In the genomic region with DNA sequence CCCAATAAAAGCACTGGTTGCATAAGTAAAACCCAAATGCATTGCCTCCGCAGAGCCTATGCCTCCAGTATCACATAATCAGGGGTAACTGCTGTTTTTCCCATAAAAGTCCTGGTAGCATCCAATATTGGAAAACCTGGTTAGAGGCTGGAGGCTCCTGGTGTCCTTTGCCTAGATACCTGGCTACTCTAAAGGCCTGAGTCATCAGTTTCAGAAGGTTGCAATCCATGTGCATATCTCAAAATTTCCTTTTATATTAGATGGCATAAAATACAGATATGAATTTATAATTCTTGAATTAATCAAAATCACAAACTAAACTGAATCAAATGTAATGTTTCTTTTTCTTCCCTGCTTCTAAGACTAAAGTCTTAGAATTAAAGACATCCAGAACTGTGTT, we compare ENCODE assay signal across 1 cellular context.
TF ChIP-seq lines count a peak whose summit lies in the region.

No MANE protein-coding gene starts in this region.

TF ChIP-seq in K562, 482 proteins besides CTCF, POLR2A, EP300 and RAD21 (continued from another document):
- TF ChIP-seq, protein P1, sequence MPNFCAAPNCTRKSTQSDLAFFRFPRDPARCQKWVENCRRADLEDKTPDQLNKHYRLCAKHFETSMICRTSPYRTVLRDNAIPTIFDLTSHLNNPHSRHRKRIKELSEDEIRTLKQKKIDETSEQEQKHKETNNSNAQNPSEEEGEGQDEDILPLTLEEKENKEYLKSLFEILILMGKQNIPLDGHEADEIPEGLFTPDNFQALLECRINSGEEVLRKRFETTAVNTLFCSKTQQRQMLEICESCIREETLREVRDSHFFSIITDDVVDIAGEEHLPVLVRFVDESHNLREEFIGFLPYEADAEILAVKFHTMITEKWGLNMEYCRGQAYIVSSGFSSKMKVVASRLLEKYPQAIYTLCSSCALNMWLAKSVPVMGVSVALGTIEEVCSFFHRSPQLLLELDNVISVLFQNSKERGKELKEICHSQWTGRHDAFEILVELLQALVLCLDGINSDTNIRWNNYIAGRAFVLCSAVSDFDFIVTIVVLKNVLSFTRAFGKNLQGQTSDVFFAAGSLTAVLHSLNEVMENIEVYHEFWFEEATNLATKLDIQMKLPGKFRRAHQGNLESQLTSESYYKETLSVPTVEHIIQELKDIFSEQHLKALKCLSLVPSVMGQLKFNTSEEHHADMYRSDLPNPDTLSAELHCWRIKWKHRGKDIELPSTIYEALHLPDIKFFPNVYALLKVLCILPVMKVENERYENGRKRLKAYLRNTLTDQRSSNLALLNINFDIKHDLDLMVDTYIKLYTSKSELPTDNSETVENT (CRISPR knock-in tag; IDR thresholded peaks at IDR 0.05): no peak
- TF ChIP-seq C11orf30 (IDR thresholded peaks at IDR 0.05; ENCODE audit: low read depth) (peak; percentile 47), ZNF316 (IDR thresholded peaks at IDR 0.05) (peak; percentile 69), KDM1A (IDR thresholded peaks at IDR 0.05) (no peak), ZNF143 (CRISPR knock-in tag; IDR thresholded peaks at IDR 0.05) (no peak), MAFG (tag; conservative IDR thresholded peaks at IDR 0.05) (peak; percentile 55)
